ENCODE assay signal across 11 cellular contexts in the genomic region with DNA sequence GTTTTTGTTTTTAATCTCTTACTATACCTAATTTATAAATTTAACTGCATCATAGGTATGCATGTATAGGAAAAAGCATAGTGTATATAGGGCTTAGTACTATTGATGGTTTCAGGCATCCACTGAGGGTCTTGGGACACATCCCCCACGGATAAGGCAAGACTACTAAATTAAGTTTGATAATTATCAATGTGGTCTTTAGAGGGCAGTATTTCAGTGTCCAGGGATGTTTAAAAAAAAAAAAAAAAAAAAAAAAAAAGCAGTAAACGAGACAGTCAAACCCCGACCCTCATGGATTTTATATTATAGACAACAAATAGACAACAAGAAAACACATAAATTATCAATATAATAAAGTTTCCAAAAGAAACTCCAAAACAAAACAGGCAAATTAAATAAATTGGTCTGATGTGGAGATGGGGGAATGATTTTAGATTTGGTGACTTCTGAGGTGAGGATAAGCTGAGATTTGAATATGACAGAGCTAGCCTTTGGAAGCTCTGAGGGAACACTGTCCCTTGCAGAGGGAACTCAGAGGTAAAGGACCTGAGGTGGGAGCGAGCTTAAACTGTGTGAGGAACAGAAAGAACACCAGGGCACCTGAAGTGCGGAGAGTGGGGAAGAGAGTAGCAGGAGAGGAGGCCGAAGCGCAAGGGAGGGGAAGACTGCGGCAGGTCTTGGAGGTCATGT. TPM values are rescaled to one million over a fixed set of nuclear protein-coding genes. Genes with fewer than 3 reads are reported as not detected.
DNase-seq lines count a peak whose midpoint lies in the region; ATAC-seq, FAIRE-seq and TF ChIP-seq lines count a peak whose summit lies in the region.
"Had no signal": no experiment of that assay in that cellular context is flagged by ENCODE, and none has a peak within 500 bp of the region (broad histone marks: within the 10 kb centered on the region; RNA-seq: fewer than 3 reads in every experiment).

No MANE protein-coding gene starts in this region.

- H3K9me3 ChIP-seq in left ventricle myocardium inferior (replicated peaks) (peaks cover 6% of the 10 kb centered on the region), upper lobe of left lung (no peaks in the 10 kb centered on the region), thyroid gland (no peaks in the 10 kb centered on the region)
- H3K9me3 ChIP-seq: prostate gland had no signal

- H3K4me3 ChIP-seq in left ventricle myocardium inferior (no peak overlapping the region), upper lobe of left lung (no peak overlapping the region), thyroid gland (replicated peaks in 1 of 3) (no peak overlapping the region)
- H3K4me3 ChIP-seq: prostate gland had no signal

- H3K36me3 Mint-ChIP-seq in stimulated activated effector memory CD8-positive, alpha-beta T cell treated with anti-CD3 and anti-CD28 coated beads, Interleukin-12 subunit alpha, Interleukin-12 subunit beta, amount 100 ng/mL, for 72 hours: no peaks in the 10 kb centered on the region

- no peaks in the 10 kb centered on the region for H3K9me3 Mint-ChIP-seq in stimulated activated effector memory CD8-positive, alpha-beta T cell treated with anti-CD3 and anti-CD28 coated beads, Interleukin-12 subunit alpha, Interleukin-12 subunit beta, amount 100 ng/mL, for 72 hours

- no peak for TF ChIP-seq EP300 in upper lobe of left lung (IDR thresholded peaks at IDR 0.05)

- H3K27me3 ChIP-seq in left ventricle myocardium inferior (ENCODE audit: low read depth) (no peaks in the 10 kb centered on the region), upper lobe of left lung (no peaks in the 10 kb centered on the region), thyroid gland (no peaks in the 10 kb centered on the region)

- TF ChIP-seq CTCF in left ventricle myocardium inferior (IDR thresholded peaks at IDR 0.05; ENCODE audit: borderline replicate concordance) (peak; percentile 47), upper lobe of left lung (IDR thresholded peaks at IDR 0.05) (no peak), thyroid gland (IDR thresholded peaks at IDR 0.05) (peak in 2 of 6 experiments; percentile 42 to 44)

- H3K4me1 ChIP-seq in left ventricle myocardium inferior: no peaks in the 10 kb centered on the region
- H3K4me1 ChIP-seq in upper lobe of left lung: no peaks in the 10 kb centered on the region
- no peaks in the 10 kb centered on the region for H3K4me1 ChIP-seq in thyroid gland
- H3K4me1 ChIP-seq: prostate gland had no signal

- no peak for ATAC-seq in upper lobe of left lung (ENCODE audit: low FRiP score in 2 of 2)
- ATAC-seq in stimulated activated effector memory CD8-positive, alpha-beta T cell treated with anti-CD3 and anti-CD28 coated beads, Interleukin-12 subunit alpha, Interleukin-12 subunit beta, amount 100 ng/mL, for 72 hours: no peak

- H3K36me3 ChIP-seq in left ventricle myocardium inferior (no peaks in the 10 kb centered on the region), upper lobe of left lung (no peaks in the 10 kb centered on the region), thyroid gland (no peaks in the 10 kb centered on the region)
- H3K36me3 ChIP-seq: prostate gland had no signal

- intact Hi-C loops in left ventricle myocardium inferior (cut with micrococcal nuclease) (no loop called here), cardiac septum (cut with DNase I) (no loop called here), thyroid gland (cut with DNase I) (loop anchor here (10.0 kb wide), 1 partner anchor 156 kb away; no protein-coding TSS in a partner anchor)

- no peak overlapping the region for H3K27ac ChIP-seq in left ventricle myocardium inferior (replicated peaks)
- no peak overlapping the region for H3K27ac ChIP-seq in upper lobe of left lung
- no peak overlapping the region for H3K27ac ChIP-seq in thyroid gland
- H3K27ac ChIP-seq: prostate gland had no signal

- H3K4me3 Mint-ChIP-seq in stimulated activated effector memory CD8-positive, alpha-beta T cell treated with anti-CD3 and anti-CD28 coated beads, Interleukin-12 subunit alpha, Interleukin-12 subunit beta, amount 100 ng/mL, for 72 hours: no peak overlapping the region

- 60 to 62% methylated on average over 8 of the region's 8 CpGs for WGBS in upper lobe of left lung, 2 donors
- 61 to 62% methylated on average over 8 of the region's 8 CpGs for WGBS in thyroid gland, 2 donors

- no peaks in the 10 kb centered on the region for H3K4me1 Mint-ChIP-seq in stimulated activated effector memory CD8-positive, alpha-beta T cell treated with anti-CD3 and anti-CD28 coated beads, Interleukin-12 subunit alpha, Interleukin-12 subunit beta, amount 100 ng/mL, for 72 hours

- DNase-seq in left ventricle myocardium inferior (no peak), cardiac septum (ENCODE audit: low spot score) (no peak), RCC 7860 (ENCODE audit: low spot score) (no peak), glomerular visceral epithelial cell (ENCODE audit: extremely low spot score) (peak; percentile 31), activated gamma-delta T cell (lab: John Stamatoyannopoulos, UW) (no peak), upper lobe of left lung (no peak), thyroid gland (no peak)
- no peak for DNase-seq in stimulated activated effector memory CD8-positive, alpha-beta T cell treated with anti-CD3 and anti-CD28 coated beads, Interleukin-12 subunit alpha, Interleukin-12 subunit beta, amount 100 ng/mL, for 72 hours (ENCODE audit: low spot score in 2 of 2)
- DNase-seq: amygdala, NCI-H226 had no signal

- peak; percentile 77 for FAIRE-seq in RCC 7860 (lab: Jason Lieb, UNC)

- TF ChIP-seq POLR2A in upper lobe of left lung (IDR thresholded peaks at IDR 0.05): no peak
- no peak for TF ChIP-seq POLR2A in thyroid gland (IDR thresholded peaks at IDR 0.05)

- no peak overlapping the region for H3K27ac Mint-ChIP-seq in stimulated activated effector memory CD8-positive, alpha-beta T cell treated with anti-CD3 and anti-CD28 coated beads, Interleukin-12 subunit alpha, Interleukin-12 subunit beta, amount 100 ng/mL, for 72 hours

RNA-seq across cellular contexts. Expression of gene ACSM6, which starts 14.8 kb away (rescaled TPM):
- total RNA-seq in left ventricle myocardium inferior (not detected), cardiac septum (0.30 TPM), upper lobe of left lung (not detected), thyroid gland (under 1 TPM in 3 of 4 donors, not detected in 1; 0.54 to 0.63 (median 0.56) TPM)
- total RNA-seq: prostate gland had no signal
